1 cellular context compared by ENCODE assay signal in genomic region chr22:37077802-37078448, GRCh38.
A peak's percentile ranks its signal among the peaks of the same experiment; 100 is the strongest.
TF ChIP-seq lines count a peak whose summit lies in the region.

No MANE protein-coding gene starts in this region.

TF ChIP-seq in GM12878, 131 proteins besides CTCF, POLR2A, EP300 and RAD21:
- TF ChIP-seq WRNIP1 (IDR thresholded peaks at IDR 0.05; ENCODE audit: borderline replicate concordance, low read depth, low read length): no peak
- no peak for TF ChIP-seq JUNB (IDR thresholded peaks at IDR 0.05)
- peak; percentile 29; the same call in 1 of the 2 replicates for TF ChIP-seq IKZF1 (conservative IDR thresholded peaks at IDR 0.05)
- TF ChIP-seq BHLHE40 (IDR thresholded peaks at IDR 0.05; ENCODE audit: borderline replicate concordance in 1 of 2, low read depth in 2 of 2, low read length in 1 of 2): 0 out of 4 replicates have a peak, but pooled peaks of 1 of the 2 experiments have one; percentile 44
- no peak for TF ChIP-seq MYB (IDR thresholded peaks at IDR 0.05; ENCODE audit: borderline replicate concordance, low read depth, low read length)
- peak; percentile 97 for TF ChIP-seq SMC3 (IDR thresholded peaks at IDR 0.05; ENCODE audit: borderline replicate concordance, low read length)
- TF ChIP-seq HDGF (IDR thresholded peaks at IDR 0.05): 0 out of 2 replicates have a peak, but pooled peaks have one; percentile 32
- TF ChIP-seq ZBTB40 (IDR thresholded peaks at IDR 0.05; ENCODE audit: borderline replicate concordance): peak; percentile 85
- peak; percentile 77 for TF ChIP-seq RB1 (IDR thresholded peaks at IDR 0.05; ENCODE audit: borderline replicate concordance)
- no peak for TF ChIP-seq HCFC1 (IDR thresholded peaks at IDR 0.05; ENCODE audit: low read length)
- TF ChIP-seq MTA3 (IDR thresholded peaks at IDR 0.05; ENCODE audit: borderline replicate concordance, low read length): no peak
- peak; percentile 83 for TF ChIP-seq YY1 (IDR thresholded peaks at IDR 0.05; ENCODE audit: low read depth, low read length)
- TF ChIP-seq EED (IDR thresholded peaks at IDR 0.05; ENCODE audit: low read depth): 0 out of 2 replicates have a peak, but pooled peaks have one; percentile 27
